8 cellular contexts compared by ENCODE assay signal in the genomic region with DNA sequence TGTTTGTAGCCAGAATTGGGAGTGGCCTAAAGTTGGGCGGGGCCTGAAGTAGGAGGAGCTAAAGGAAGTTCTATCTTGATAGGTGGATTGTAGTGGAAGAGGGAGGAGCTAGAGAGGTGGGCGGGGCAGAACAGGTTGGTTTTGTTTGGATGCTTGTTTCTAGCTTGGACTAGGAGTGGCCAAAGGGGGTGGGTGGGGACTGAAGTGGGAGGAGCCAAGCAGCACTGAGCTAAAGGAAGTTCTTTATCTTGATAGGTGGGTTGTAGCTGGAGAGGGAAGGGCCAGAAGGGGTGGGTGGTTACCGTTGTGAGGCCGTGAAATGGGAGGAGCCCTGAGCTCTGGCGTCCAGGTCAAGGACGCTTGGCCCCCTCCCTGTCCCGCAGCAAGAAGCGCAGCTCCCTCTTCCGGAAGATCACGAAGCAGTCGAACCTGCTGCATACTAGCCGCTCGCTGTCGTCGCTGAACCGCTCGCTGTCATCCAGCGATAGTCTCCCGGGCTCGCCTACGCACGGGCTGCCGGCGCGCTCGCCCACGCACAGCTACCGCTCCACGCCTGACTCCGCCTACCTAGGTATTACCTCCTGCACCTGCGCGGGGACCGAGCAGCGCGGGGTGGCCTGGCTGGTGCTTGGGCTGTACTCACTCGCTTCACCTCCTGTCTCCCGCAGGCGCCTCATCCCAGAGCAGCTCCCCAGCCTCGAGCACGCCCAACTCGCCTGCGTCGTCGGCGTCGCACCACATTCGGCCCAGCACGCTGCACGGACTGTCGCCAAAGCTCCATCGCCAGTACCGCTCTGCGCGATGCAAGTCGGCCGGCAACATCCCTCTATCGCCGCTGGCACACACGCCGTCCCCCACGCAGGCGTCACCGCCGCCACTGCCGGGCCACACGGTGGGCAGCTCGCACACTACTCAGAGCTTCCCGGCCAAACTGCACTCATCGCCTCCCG. TPM values are rescaled to one million over a fixed set of nuclear protein-coding genes. Genes with fewer than 3 reads are reported as not detected.
A peak's percentile ranks its signal among the peaks of the same experiment; 100 is the strongest.
DNase-seq lines count a peak whose midpoint lies in the region; ATAC-seq and TF ChIP-seq lines count a peak whose summit lies in the region.

No MANE protein-coding gene starts in this region.

- H3K9me3 ChIP-seq in colonic mucosa (no peaks in the 10 kb centered on the region), upper lobe of left lung (no peaks in the 10 kb centered on the region)

- 47 to 81% methylated on average over 41 to 70 of the region's 70 CpGs for WGBS in upper lobe of left lung, 2 donors

- H3K4me1 ChIP-seq in colonic mucosa (no peaks in the 10 kb centered on the region), upper lobe of left lung (peaks cover 0 to 11% (median 4%) of the 10 kb centered on the region in 4 donors)

- DNase-seq in SIG-M5 treated with dmso at 0.1 percent for 504 hours (lab: John Stamatoyannopoulos, UW; ENCODE audit: unreplicated experiment) (peak; percentile 32), SIG-M5 (lab: John Stamatoyannopoulos, UW) (no peak), T-helper 1 cell (peak; percentile 36 to 64 (median 54)), colonic mucosa (peak; percentile 79), memory B cell (ENCODE audit: low spot score in 2 of 2) (peak in 1 of 2 donors; percentile 50), upper lobe of left lung (peak in 1 of 2 donors; percentile 81)

- TF ChIP-seq CTCF in colonic mucosa (IDR thresholded peaks at IDR 0.05) (no peak), upper lobe of left lung (IDR thresholded peaks at IDR 0.05) (no peak)

- peaks cover 6% of the 10 kb centered on the region for H3K4me1 Mint-ChIP-seq in memory B cell

- peak overlapping the region; percentile 22 for H3K4me3 ChIP-seq in colonic mucosa
- peak overlapping the region in 3 of 4 donors; percentile 13 to 45 (median 30) for H3K4me3 ChIP-seq in upper lobe of left lung

- intact Hi-C loops in colonic mucosa (cut with DNase I) = no loop called here

- H3K9ac ChIP-seq in colonic mucosa (ENCODE audit: low read depth in 2 of 2, low read length in 2 of 2) = no peak overlapping the region

- ATAC-seq in memory B cell (ENCODE audit: low read depth) (peak; percentile 80), upper lobe of left lung (ENCODE audit: low FRiP score in 2 of 2) (peak; percentile 67 to 77), GM18517 (IDR thresholded peaks at IDR 0.05; ENCODE audit: unreplicated experiment) (no peak), HG03460 (IDR thresholded peaks at IDR 0.05; ENCODE audit: unreplicated experiment) (no peak)

- no peaks in the 10 kb centered on the region for H3K27me3 ChIP-seq in colonic mucosa
- no peaks in the 10 kb centered on the region for H3K27me3 ChIP-seq in upper lobe of left lung

- H3K4me3 Mint-ChIP-seq in memory B cell = peak overlapping the region; percentile 52

- peaks cover 7% of the 10 kb centered on the region for H3K9me3 Mint-ChIP-seq in memory B cell

- no peak for TF ChIP-seq EP300 in upper lobe of left lung (IDR thresholded peaks at IDR 0.05)

- H3K27ac Mint-ChIP-seq in memory B cell = no peak overlapping the region

- H3K27ac ChIP-seq in colonic mucosa = peak overlapping the region; percentile 8
- peak overlapping the region in 1 of 4 donors; percentile 30 for H3K27ac ChIP-seq in upper lobe of left lung

- TF ChIP-seq POLR2A in upper lobe of left lung (IDR thresholded peaks at IDR 0.05) = peak in 1 of 4 donors; percentile 34

- H3K36me3 ChIP-seq in colonic mucosa = no peaks in the 10 kb centered on the region
- H3K36me3 ChIP-seq in upper lobe of left lung = peaks cover 0 to 32% (median 20%) of the 10 kb centered on the region in 4 donors

- H3K36me3 Mint-ChIP-seq in memory B cell = peaks cover 30% of the 10 kb centered on the region

- H3K27me3 Mint-ChIP-seq in memory B cell = no peaks in the 10 kb centered on the region

RNA-seq across cellular contexts. Expression of gene DNASE2, which starts 8.0 kb away (rescaled TPM):
- total RNA-seq in colonic mucosa (10 to 100 TPM; 29.0 to 33.5 TPM), upper lobe of left lung (10 to 100 TPM; 34.6 to 87.2 (median 60.1) TPM)

RNA-seq across cellular contexts. Expression of gene KLF1, which starts 13.8 kb away (rescaled TPM):
- total RNA-seq in colonic mucosa = under 1 TPM in 1 of 2 donors, not detected in 1; 0.25 TPM
- total RNA-seq in upper lobe of left lung = under 1 TPM in 4 of 6 donors, not detected in 2; 0.17 to 0.89 (median 0.42) TPM

RNA-seq across cellular contexts. Expression of gene GCDH, which starts 17.7 kb away (rescaled TPM):
- 10 to 100 TPM; 21.1 to 39.2 TPM for total RNA-seq in colonic mucosa
- 10 to 100 TPM; 19.3 to 47.1 (median 33.3) TPM for total RNA-seq in upper lobe of left lung

RNA-seq across cellular contexts. Expression of gene MAST1, which starts 34.9 kb away (rescaled TPM):
- total RNA-seq in colonic mucosa (1 to 10 TPM in 1 of 2 donors, under 1 TPM in 1; 0.42 to 1.4 TPM), upper lobe of left lung (under 1 TPM in 3 of 6 donors, not detected in 3; 0.17 to 0.89 (median 0.61) TPM)

RNA-seq across cellular contexts. Expression of gene RTBDN, which starts 38.8 kb away (rescaled TPM):
- total RNA-seq in colonic mucosa = under 1 TPM in 1 of 2 donors, not detected in 1; 0.35 TPM
- total RNA-seq in upper lobe of left lung = not detected

Comparison
In these comparisons a context has a peak if more than half of its experiments do, and no peak if none do; other contexts are left out.
1. ATAC-seq: peak in memory B cell (single experiment) and upper lobe of left lung (2 of 2); none in GM18517 (single experiment) and HG03460 (single experiment).